ENCODE assay signal across 8 cellular contexts in genomic region chr2:231795525-231796327, GRCh38. TPM values are rescaled to one million over a fixed set of nuclear protein-coding genes. Genes with fewer than 3 reads are reported as not detected.
DNase-seq lines count a peak whose midpoint lies in the region; ATAC-seq and TF ChIP-seq lines count a peak whose summit lies in the region.

No MANE protein-coding gene starts in this region.

- POLR2A ChIA-PET in PC-3 (lab: Charles Lee; ENCODE audit: unreplicated experiment) (interaction anchor here (0.6 to 0.7 kb wide), 2 partner anchors 60 to 165 kb away, joined by 3 read pairs; no protein-coding TSS in a partner anchor), T-cell (lab: Charles Lee) (no interaction called here)

- H3K4me2 ChIP-seq in PC-3 (ENCODE audit: low read length) = no peak overlapping the region

- TF ChIP-seq POLR2A in sigmoid colon (IDR thresholded peaks at IDR 0.05) = no peak

- ATAC-seq in Right ventricle myocardium superior (ENCODE audit: poor library complexity) = peak; percentile 21
- no peak for ATAC-seq in left cardiac atrium
- peak; percentile 92 for ATAC-seq in PC-3
- ATAC-seq in T-cell (replicated peaks in 1 of 4) = no peak
- no peak for ATAC-seq in HG03139 (IDR thresholded peaks at IDR 0.05; ENCODE audit: unreplicated experiment)

- H3K4me3 ChIP-seq in PC-3 (ENCODE audit: low read length) (no peak overlapping the region), sigmoid colon (no peak overlapping the region)

- no TSS peak for BruUV-seq in PC-3 (replicated peaks; lab: Mats Ljungman, UMichigan)

- H3K36me3 Mint-ChIP-seq in type B pancreatic cell (peaks cover 14% of the 10 kb centered on the region), T-cell (peaks cover 69% of the 10 kb centered on the region)

- WGBS in sigmoid colon, 2 donors = 81 to 90% methylated on average over 9 of the region's 9 CpGs

- H3K79me2 ChIP-seq in PC-3 (ENCODE audit: low read length) = peaks cover 34% of the 10 kb centered on the region

- H3F3A ChIP-seq in PC-3 (ENCODE audit: low read length, unreplicated experiment) = no peaks in the 10 kb centered on the region

- H3K27ac Mint-ChIP-seq in type B pancreatic cell (no peak overlapping the region), T-cell (no peak overlapping the region)

- H3K4me3 Mint-ChIP-seq in type B pancreatic cell = no peak overlapping the region
- H3K4me3 Mint-ChIP-seq in T-cell = no peak overlapping the region

- no peak overlapping the region for H2AFZ ChIP-seq in PC-3 (ENCODE audit: low read length)

- H3K9me2 ChIP-seq in PC-3 (replicated peaks; ENCODE audit: low read length) = no peaks in the 10 kb centered on the region

- H3K4me1 ChIP-seq in PC-3 (ENCODE audit: insufficient read depth, low read length) (peaks cover 4% of the 10 kb centered on the region), sigmoid colon (peaks cover 0 to 6% (median 0%) of the 10 kb centered on the region in 4 donors)

- intact Hi-C loops in Right ventricle myocardium superior (cut with DNase I) = no loop called here
- intact Hi-C loops in left cardiac atrium (cut with DNase I) = no loop called here
- intact Hi-C loops in PC-3 (cut with micrococcal nuclease) = no loop called here
- intact Hi-C loops in sigmoid colon (cut with DNase I) = no loop called here

- DNase-seq in Right ventricle myocardium superior (no peak), left cardiac atrium (no peak), PC-3 (peak; percentile 95), fibroblast of gingiva (ENCODE audit: low read depth) (peak; percentile 75), type B pancreatic cell (ENCODE audit: extremely low spot score, unreplicated experiment) (no peak), T-cell (no peak), sigmoid colon (no peak)

- no peaks in the 10 kb centered on the region for H3K9me3 ChIP-seq in PC-3 (ENCODE audit: low read length)
- no peaks in the 10 kb centered on the region for H3K9me3 ChIP-seq in sigmoid colon

- H3K27me3 ChIP-seq in PC-3 (ENCODE audit: low read length) (no peaks in the 10 kb centered on the region), sigmoid colon (no peaks in the 10 kb centered on the region)

- TF ChIP-seq CTCF in PC-3 (conservative IDR thresholded peaks at IDR 0.05; ENCODE audit: low read depth, low read length) = peak; percentile 78
- TF ChIP-seq CTCF in type B pancreatic cell (conservative IDR thresholded peaks at IDR 0.05) = peak; percentile 55
- TF ChIP-seq CTCF in sigmoid colon (IDR thresholded peaks at IDR 0.05) = no peak

- H3K36me3 ChIP-seq in PC-3 (ENCODE audit: low read depth, low read length) = peaks cover 67% of the 10 kb centered on the region
- peaks cover 8 to 97% (median 36%) of the 10 kb centered on the region in 4 donors for H3K36me3 ChIP-seq in sigmoid colon

- peaks cover 3% of the 10 kb centered on the region; the same call in 1 of the 2 replicates for H4K20me1 ChIP-seq in PC-3 (ENCODE audit: low read length)

- H3K9me3 Mint-ChIP-seq in type B pancreatic cell (no peaks in the 10 kb centered on the region), T-cell (no peaks in the 10 kb centered on the region)

- CTCF ChIA-PET in PC-3 (lab: Charles Lee) (interaction anchor here (0.5 to 1.1 kb wide), 10 partner anchors 11 to 793 kb away, joined by 3 to 6 read pairs (median 3); partner anchors contain the start of gene PTMA), T-cell (lab: Charles Lee) (interaction anchor here (0.6 kb wide), 3 partner anchors 21 to 1733 kb away, joined by 3 read pairs; no protein-coding TSS in a partner anchor)

- H3K9ac ChIP-seq in PC-3 (ENCODE audit: low read length) = no peak overlapping the region

- H3K27ac ChIP-seq in PC-3 (ENCODE audit: low read length) (no peak overlapping the region), sigmoid colon (no peak overlapping the region)

- H3K4me1 Mint-ChIP-seq in type B pancreatic cell (ENCODE audit: unreplicated experiment) (peaks cover 5% of the 10 kb centered on the region), T-cell (peaks cover 14 to 25% (median 15%) of the 10 kb centered on the region in 3 donors)

- H3K27me3 Mint-ChIP-seq in type B pancreatic cell = no peaks in the 10 kb centered on the region
- no peaks in the 10 kb centered on the region for H3K27me3 Mint-ChIP-seq in T-cell

- TF ChIP-seq EP300 in sigmoid colon (IDR thresholded peaks at IDR 0.05) = no peak

RNA-seq across cellular contexts. Expression of gene COPS7B, which starts 9.5 kb away (rescaled TPM):
- total RNA-seq in Right ventricle myocardium superior (20.0 TPM), left cardiac atrium (10 to 100 TPM; 15.6 to 16.9 TPM), PC-3 (2014; rRNA removed) (37.6 and 43.5 TPM in 2 replicates), type B pancreatic cell (ENCODE audit: low replicate concordance) (36.4 and 48.1 TPM in 2 replicates), T-cell (10 to 100 TPM; 39.8 to 53.1 (median 49.7) TPM), sigmoid colon (10 to 100 TPM; 16.8 to 43.8 (median 24.9) TPM)
- 10 to 100 TPM in 2 of 3 donors, 1 to 10 TPM in 1; 8.1 to 27.8 (median 15.0) TPM for polyA plus RNA-seq in sigmoid colon

RNA-seq across cellular contexts. Expression of gene PDE6D, which starts 14.6 kb away (rescaled TPM):
- total RNA-seq in Right ventricle myocardium superior = 14.7 TPM
- total RNA-seq in left cardiac atrium = 10 to 100 TPM; 16.6 to 18.8 TPM
- 43.8 and 46.2 TPM in 2 replicates for total RNA-seq in PC-3 (2014; rRNA removed)
- total RNA-seq in type B pancreatic cell (ENCODE audit: low replicate concordance) = 15.3 and 24.3 TPM in 2 replicates
- 10 to 100 TPM; 17.4 to 33.1 (median 25.2) TPM for total RNA-seq in T-cell
- total RNA-seq in sigmoid colon = 10 to 100 TPM; 19.9 to 44.9 (median 26.3) TPM
- 10 to 100 TPM; 23.1 to 28.9 (median 24.6) TPM for polyA plus RNA-seq in sigmoid colon

Comparison
In these comparisons a context has a peak if more than half of its experiments do, and no peak if none do; other contexts are left out.
1. ATAC-seq: peak in Right ventricle myocardium superior (single experiment) and PC-3 (single experiment); none in left cardiac atrium (0 of 2), T-cell (0 of 4) and HG03139 (single experiment).
2. DNase-seq: peak in PC-3 (single experiment) and fibroblast of gingiva (single experiment); none in Right ventricle myocardium superior (single experiment), left cardiac atrium (single experiment), type B pancreatic cell (single experiment), T-cell (0 of 34) and sigmoid colon (single experiment).
3. CTCF ChIP-seq: peak in PC-3 (single experiment) and type B pancreatic cell (single experiment); none in sigmoid colon (0 of 4).